In the genomic region with DNA sequence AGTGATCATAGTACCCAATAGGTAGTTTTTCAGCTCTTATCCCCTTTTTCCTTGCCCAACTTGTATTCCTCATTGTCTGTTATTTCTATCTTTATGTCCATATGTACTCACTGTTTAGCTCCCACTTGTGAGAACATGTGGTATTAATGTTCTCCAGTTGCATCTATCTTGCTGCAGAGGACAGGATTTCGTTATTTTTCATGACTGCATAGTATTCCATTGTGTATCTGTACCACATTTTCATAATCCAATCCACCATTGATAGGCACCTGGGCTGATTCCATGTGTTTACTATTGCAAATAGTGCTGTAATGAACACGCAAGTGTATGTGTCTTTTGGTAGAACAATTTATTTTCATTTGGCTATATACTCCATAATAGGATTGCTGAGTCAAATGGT, we compare ENCODE assay signal across 29 cellular contexts.
"Had no signal": no experiment of that assay in that cellular context is flagged by ENCODE, and none has a peak within 500 bp of the region (broad histone marks: within the 10 kb centered on the region; RNA-seq: fewer than 3 reads in every experiment).

No MANE protein-coding gene starts in this region.

- H3K79me2 ChIP-seq: hepatocyte had no signal

- H3K27me3 Mint-ChIP-seq: dendritic cell treated with granulocyte-macrophage colony-stimulating factor and Interleukin-4, amounts not matched to agents 40 ng/mL and 50 ng/mL, for 4 days; effector memory CD8-positive, alpha-beta T cell had no signal

- H2AFZ ChIP-seq: hepatocyte had no signal

- ATAC-seq: effector memory CD8-positive, alpha-beta T cell; esophagus mucosa; foreskin keratinocyte; gastrocnemius medialis; gastroesophageal sphincter; heart left ventricle; heart right ventricle had no signal

- DNase-seq: colonic mucosa; cortex of kidney; dermis blood vessel endothelial cell; dorsolateral prefrontal cortex; effector CD4-positive, alpha-beta T cell; effector CD8-positive, alpha-beta T cell; effector memory CD4-positive, alpha-beta T cell; effector memory CD8-positive, alpha-beta T cell; erythroblast; esophagus squamous epithelium; foreskin fibroblast; foreskin keratinocyte; foreskin melanocyte; gastrocnemius medialis; glutamatergic neuron; head of caudate nucleus; heart left ventricle; heart right ventricle had no signal

- H3K4me2 ChIP-seq: hepatocyte had no signal

- H3K27ac ChIP-seq: colonic mucosa, coronary artery, dorsolateral prefrontal cortex, epithelial cell of prostate, esophagus muscularis mucosa, esophagus squamous epithelium, foreskin keratinocyte, gastrocnemius medialis, gastroesophageal sphincter, heart left ventricle, heart right ventricle, hepatocyte had no signal

- H3K4me3 Mint-ChIP-seq: dendritic cell treated with granulocyte-macrophage colony-stimulating factor and Interleukin-4, amounts not matched to agents 40 ng/mL and 50 ng/mL, for 4 days; effector memory CD8-positive, alpha-beta T cell had no signal

- H3K27ac Mint-ChIP-seq: dendritic cell treated with granulocyte-macrophage colony-stimulating factor and Interleukin-4, amounts not matched to agents 40 ng/mL and 50 ng/mL, for 4 days; effector memory CD8-positive, alpha-beta T cell had no signal

- H3K4me1 ChIP-seq: colonic mucosa, esophagus muscularis mucosa, esophagus squamous epithelium, foreskin keratinocyte, gastrocnemius medialis, gastroesophageal sphincter, heart left ventricle, heart right ventricle had no signal

- H3K27me3 ChIP-seq: dorsolateral prefrontal cortex, esophagus muscularis mucosa, esophagus squamous epithelium, foreskin keratinocyte, gastrocnemius medialis, gastroesophageal sphincter, heart left ventricle, heart right ventricle, hepatocyte had no signal

- FAIRE-seq: colon, endometrium, endothelial cell of umbilical vein, frontal cortex had no signal

- H3K4me3 ChIP-seq: colonic mucosa, coronary artery, dorsolateral prefrontal cortex, esophagus muscularis mucosa, esophagus squamous epithelium, gastrocnemius medialis, gastroesophageal sphincter, heart left ventricle, heart right ventricle, hepatocyte had no signal

- H3K36me3 ChIP-seq: colonic mucosa, esophagus muscularis mucosa, esophagus squamous epithelium, gastrocnemius medialis, gastroesophageal sphincter, heart left ventricle, heart right ventricle had no signal
